Comparison of ENCODE assay signal across 1 cellular context in genomic region chr3:116314476-116314875, GRCh38.
TF ChIP-seq lines count a peak whose summit lies in the region.

No MANE protein-coding gene starts in this region.

TF ChIP-seq in K562, 482 proteins besides CTCF, POLR2A, EP300 and RAD21 (continued from another document and continues in another):
- no peak for TF ChIP-seq ZNF318 (IDR thresholded peaks at IDR 0.05; ENCODE audit: borderline replicate concordance in 1 of 2, low read depth in 1 of 2)
- TF ChIP-seq FUS (optimal IDR thresholded peaks at IDR 0.05; ENCODE audit: low read depth, low read length), result no peak
- no peak for TF ChIP-seq ZNF780A (CRISPR knock-in tag; IDR thresholded peaks at IDR 0.05)
- 0 out of 4 replicates have a peak, but pooled peaks of 1 of the 2 experiments have one; percentile 12 for TF ChIP-seq KDM1A (IDR thresholded peaks at IDR 0.05)
- TF ChIP-seq BRF2 (IDR thresholded peaks at IDR 0.05; ENCODE audit: borderline replicate concordance, insufficient read depth, insufficient read length), result no peak
- no peak for TF ChIP-seq ZBTB17 (CRISPR knock-in tag; IDR thresholded peaks at IDR 0.05)
- TF ChIP-seq FIP1L1 (IDR thresholded peaks at IDR 0.05; ENCODE audit: low read depth, low read length, poor library complexity, severe bottlenecking), result no peak
- no peak for TF ChIP-seq JUN (IDR thresholded peaks at IDR 0.05; ENCODE audit: borderline replicate concordance, low read depth, low read length)
- TF ChIP-seq JUN (CRISPR knock-in tag; IDR thresholded peaks at IDR 0.05; ENCODE audit: borderline replicate concordance), result no peak
- TF ChIP-seq POLR2AphosphoS2 (IDR thresholded peaks at IDR 0.05; ENCODE audit: low read length), result no peak
- TF ChIP-seq RCOR1 (IDR thresholded peaks at IDR 0.05; ENCODE audit: borderline replicate concordance in 1 of 2, low read depth in 2 of 2, low read length in 2 of 2), result no peak
- TF ChIP-seq BRCA1 (IDR thresholded peaks at IDR 0.05), result no peak
- TF ChIP-seq BRCA1 (CRISPR knock-in tag; IDR thresholded peaks at IDR 0.05), result no peak
- TF ChIP-seq, protein P1, sequence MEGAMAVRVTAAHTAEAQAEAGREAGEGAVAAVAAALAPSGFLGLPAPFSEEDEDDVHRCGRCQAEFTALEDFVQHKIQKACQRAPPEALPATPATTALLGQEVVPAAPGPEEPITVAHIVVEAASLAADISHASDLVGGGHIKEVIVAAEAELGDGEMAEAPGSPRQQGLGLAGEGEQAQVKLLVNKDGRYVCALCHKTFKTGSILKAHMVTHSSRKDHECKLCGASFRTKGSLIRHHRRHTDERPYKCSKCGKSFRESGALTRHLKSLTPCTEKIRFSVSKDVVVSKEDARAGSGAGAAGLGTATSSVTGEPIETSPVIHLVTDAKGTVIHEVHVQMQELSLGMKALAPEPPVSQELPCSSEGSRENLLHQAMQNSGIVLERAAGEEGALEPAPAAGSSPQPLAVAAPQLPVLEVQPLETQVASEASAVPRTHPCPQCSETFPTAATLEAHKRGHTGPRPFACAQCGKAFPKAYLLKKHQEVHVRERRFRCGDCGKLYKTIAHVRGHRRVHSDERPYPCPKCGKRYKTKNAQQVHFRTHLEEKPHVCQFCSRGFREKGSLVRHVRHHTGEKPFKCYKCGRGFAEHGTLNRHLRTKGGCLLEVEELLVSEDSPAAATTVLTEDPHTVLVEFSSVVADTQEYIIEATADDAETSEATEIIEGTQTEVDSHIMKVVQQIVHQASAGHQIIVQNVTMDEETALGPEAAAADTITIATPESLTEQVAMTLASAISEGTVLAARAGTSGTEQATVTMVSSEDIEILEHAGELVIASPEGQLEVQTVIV (CRISPR knock-in tag; IDR thresholded peaks at IDR 0.05; ENCODE audit: borderline replicate concordance), result no peak
- no peak for TF ChIP-seq KHSRP (IDR thresholded peaks at IDR 0.05)
- TF ChIP-seq PML (IDR thresholded peaks at IDR 0.05; ENCODE audit: low read length), result peak; percentile 37; the same call in 1 of the 2 replicates
- no peak for TF ChIP-seq HIVEP1 (CRISPR knock-in tag; IDR thresholded peaks at IDR 0.05)
- TF ChIP-seq SMARCA4 (IDR thresholded peaks at IDR 0.05), result peak; percentile 64
- no peak for TF ChIP-seq POLR3G (IDR thresholded peaks at IDR 0.05; ENCODE audit: extremely low read depth, insufficient read length, insufficient replicate concordance)
- TF ChIP-seq FOXJ2 (tag; IDR thresholded peaks at IDR 0.05), result no peak
- TF ChIP-seq COPS2 (conservative IDR thresholded peaks at IDR 0.05), result no peak
- no peak for TF ChIP-seq SREBF2 (CRISPR knock-in tag; IDR thresholded peaks at IDR 0.05)
- TF ChIP-seq HDGF (IDR thresholded peaks at IDR 0.05), result no peak
- TF ChIP-seq HLTF (IDR thresholded peaks at IDR 0.05), result no peak
- no peak for TF ChIP-seq GTF2F1 (IDR thresholded peaks at IDR 0.05; ENCODE audit: low read depth, low read length)
- no peak for TF ChIP-seq IRF2 (CRISPR knock-in tag; IDR thresholded peaks at IDR 0.05)
- TF ChIP-seq NCOA2 (IDR thresholded peaks at IDR 0.05; ENCODE audit: partially characterized antibody in 2 of 2), result no peak
- peak; percentile 84 for TF ChIP-seq MEF2A (IDR thresholded peaks at IDR 0.05; ENCODE audit: control insufficient read depth, low read depth, low read length)
- no peak for TF ChIP-seq MCM5 (IDR thresholded peaks at IDR 0.05; ENCODE audit: low read depth)
- TF ChIP-seq ZNF263 (CRISPR knock-in tag; IDR thresholded peaks at IDR 0.05; ENCODE audit: borderline replicate concordance), result no peak
- TF ChIP-seq ZNF655 (CRISPR knock-in tag; IDR thresholded peaks at IDR 0.05), result no peak
- no peak for TF ChIP-seq CCNT2 (IDR thresholded peaks at IDR 0.05; ENCODE audit: borderline replicate concordance, extremely low read depth, insufficient read length, low read depth, low read length)
- TF ChIP-seq, protein P2, sequence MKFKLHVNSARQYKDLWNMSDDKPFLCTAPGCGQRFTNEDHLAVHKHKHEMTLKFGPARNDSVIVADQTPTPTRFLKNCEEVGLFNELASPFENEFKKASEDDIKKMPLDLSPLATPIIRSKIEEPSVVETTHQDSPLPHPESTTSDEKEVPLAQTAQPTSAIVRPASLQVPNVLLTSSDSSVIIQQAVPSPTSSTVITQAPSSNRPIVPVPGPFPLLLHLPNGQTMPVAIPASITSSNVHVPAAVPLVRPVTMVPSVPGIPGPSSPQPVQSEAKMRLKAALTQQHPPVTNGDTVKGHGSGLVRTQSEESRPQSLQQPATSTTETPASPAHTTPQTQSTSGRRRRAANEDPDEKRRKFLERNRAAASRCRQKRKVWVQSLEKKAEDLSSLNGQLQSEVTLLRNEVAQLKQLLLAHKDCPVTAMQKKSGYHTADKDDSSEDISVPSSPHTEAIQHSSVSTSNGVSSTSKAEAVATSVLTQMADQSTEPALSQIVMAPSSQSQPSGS (CRISPR knock-in tag; IDR thresholded peaks at IDR 0.05), result no peak
- TF ChIP-seq EWSR1 (IDR thresholded peaks at IDR 0.05; ENCODE audit: borderline replicate concordance, low read depth, partially characterized antibody), result no peak
- no peak for TF ChIP-seq ZKSCAN1 (IDR thresholded peaks at IDR 0.05; ENCODE audit: low read depth, low read length)
- no peak for TF ChIP-seq ZNF551 (CRISPR knock-in tag; IDR thresholded peaks at IDR 0.05)
- TF ChIP-seq, protein P3, sequence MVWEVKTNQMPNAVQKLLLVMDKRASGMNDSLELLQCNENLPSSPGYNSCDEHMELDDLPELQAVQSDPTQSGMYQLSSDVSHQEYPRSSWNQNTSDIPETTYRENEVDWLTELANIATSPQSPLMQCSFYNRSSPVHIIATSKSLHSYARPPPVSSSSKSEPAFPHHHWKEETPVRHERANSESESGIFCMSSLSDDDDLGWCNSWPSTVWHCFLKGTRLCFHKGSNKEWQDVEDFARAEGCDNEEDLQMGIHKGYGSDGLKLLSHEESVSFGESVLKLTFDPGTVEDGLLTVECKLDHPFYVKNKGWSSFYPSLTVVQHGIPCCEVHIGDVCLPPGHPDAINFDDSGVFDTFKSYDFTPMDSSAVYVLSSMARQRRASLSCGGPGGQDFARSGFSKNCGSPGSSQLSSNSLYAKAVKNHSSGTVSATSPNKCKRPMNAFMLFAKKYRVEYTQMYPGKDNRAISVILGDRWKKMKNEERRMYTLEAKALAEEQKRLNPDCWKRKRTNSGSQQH (CRISPR knock-in tag; IDR thresholded peaks at IDR 0.05), result no peak
- TF ChIP-seq SMARCE1 (IDR thresholded peaks at IDR 0.05), result peak; percentile 56; the same call in 1 of the 2 replicates
- TF ChIP-seq MCM7 (IDR thresholded peaks at IDR 0.05), result no peak
- no peak for TF ChIP-seq ZNF408 (CRISPR knock-in tag; IDR thresholded peaks at IDR 0.05; ENCODE audit: low read depth)
- TF ChIP-seq SRSF3 (IDR thresholded peaks at IDR 0.05; ENCODE audit: insufficient read depth, low read length), result no peak
- TF ChIP-seq ZNF140 (CRISPR knock-in tag; IDR thresholded peaks at IDR 0.05), result no peak
- TF ChIP-seq MLLT1 (IDR thresholded peaks at IDR 0.05), result no peak
- TF ChIP-seq NCOR1 (IDR thresholded peaks at IDR 0.05), result peak; percentile 38; the same call in 1 of the 2 replicates
- no peak for TF ChIP-seq LARP7 (IDR thresholded peaks at IDR 0.05)
- no peak for TF ChIP-seq SAFB2 (IDR thresholded peaks at IDR 0.05; ENCODE audit: borderline replicate concordance, low read depth, low read length, severe bottlenecking)
- TF ChIP-seq CEBPG (CRISPR knock-in tag; IDR thresholded peaks at IDR 0.05), result no peak
- TF ChIP-seq CEBPG (tag; conservative IDR thresholded peaks at IDR 0.05 in 1 of 2, IDR thresholded peaks at IDR 0.05 in 1 of 2), result no peak
- no peak for TF ChIP-seq GATAD2A (IDR thresholded peaks at IDR 0.05)
- no peak for TF ChIP-seq ZBED1 (IDR thresholded peaks at IDR 0.05)
- no peak for TF ChIP-seq CC2D1A (IDR thresholded peaks at IDR 0.05)
- no peak for TF ChIP-seq BRF1 (IDR thresholded peaks at IDR 0.05; ENCODE audit: borderline replicate concordance, extremely low read depth, insufficient read length)
- TF ChIP-seq CREM (IDR thresholded peaks at IDR 0.05; ENCODE audit: low read depth), result 0 out of 2 replicates have a peak, but pooled peaks have one; percentile 15
- TF ChIP-seq CHD4 (IDR thresholded peaks at IDR 0.05; ENCODE audit: insufficient read depth, insufficient replicate concordance, low read depth, low read length, poor library complexity, severe bottlenecking), result no peak
- no peak for TF ChIP-seq PHTF2 (CRISPR knock-in tag; IDR thresholded peaks at IDR 0.05)
- peak; percentile 84 for TF ChIP-seq MEIS2 (IDR thresholded peaks at IDR 0.05; ENCODE audit: partially characterized antibody)
